18 cellular contexts compared by ENCODE assay signal in the genomic region with DNA sequence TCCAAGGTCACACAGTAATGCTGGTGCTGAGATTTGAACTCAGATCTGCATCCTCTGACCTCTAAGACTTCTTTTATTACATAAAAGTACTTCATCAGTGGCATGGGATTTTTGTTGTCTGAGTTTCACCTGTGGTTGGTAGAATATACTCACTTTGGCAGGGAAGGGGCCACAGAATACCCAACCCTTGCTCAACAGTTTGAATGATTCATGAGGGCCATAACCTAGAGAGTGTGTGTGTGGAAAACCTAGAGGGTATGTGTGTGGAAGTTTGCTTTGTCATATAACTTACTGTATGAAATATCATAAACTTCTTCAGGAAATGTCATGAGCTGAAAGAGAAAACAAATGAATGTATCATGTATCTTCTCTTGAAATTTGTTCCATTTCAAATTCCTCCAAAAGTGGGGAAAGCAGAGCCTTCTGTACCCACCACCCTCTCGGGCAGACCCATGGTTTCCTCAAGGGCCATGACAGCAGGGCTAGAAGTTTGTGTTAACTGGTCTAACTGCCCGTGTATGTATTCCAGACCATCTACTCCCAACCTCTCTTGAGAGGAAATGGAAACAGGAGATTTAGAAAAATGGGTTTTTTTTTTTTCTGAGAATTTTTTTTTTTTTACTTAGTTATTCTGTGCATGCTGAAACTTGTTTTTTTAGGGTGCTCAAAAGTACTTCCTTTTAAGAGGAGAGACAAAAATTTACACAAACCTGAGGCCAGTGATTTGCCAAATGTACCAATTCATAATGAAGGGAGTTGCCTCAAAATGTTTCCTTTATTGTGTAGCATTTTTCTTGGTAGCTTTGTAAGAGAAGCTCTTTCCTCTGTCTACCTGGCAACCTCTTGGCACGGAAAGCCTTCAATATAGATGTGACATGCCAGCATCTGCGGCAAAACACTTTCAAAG.
A peak's percentile ranks its signal among the peaks of the same experiment; 100 is the strongest.
DNase-seq lines count a peak whose midpoint lies in the region; ATAC-seq and TF ChIP-seq lines count a peak whose summit lies in the region.
"Had no signal": no experiment of that assay in that cellular context is flagged by ENCODE, and none has a peak within 500 bp of the region (broad histone marks: within the 10 kb centered on the region; RNA-seq: fewer than 3 reads in every experiment).

No MANE protein-coding gene starts in this region.

- H3K36me3 ChIP-seq in adipocyte (ENCODE audit: control insufficient read depth, insufficient read depth, low read length, severe bottlenecking) (peaks cover 6% of the 10 kb centered on the region), heart right ventricle (no peaks in the 10 kb centered on the region), Peyer's patch (no peaks in the 10 kb centered on the region)
- H3K36me3 ChIP-seq: ovary, upper lobe of right lung had no signal

- no peaks in the 10 kb centered on the region for H3K27me3 Mint-ChIP-seq in activated CD8-positive, alpha-beta T cell treated with anti-CD3 and anti-CD28 coated beads for 36 hours
- no peaks in the 10 kb centered on the region for H3K27me3 Mint-ChIP-seq in activated CD8-positive, alpha-beta T cell treated with anti-CD3 and anti-CD28 coated beads, Interleukin-2, amount 10 ng/mL, durations not matched to agents 7 days and 5 days (ENCODE audit: low read depth)
- H3K27me3 Mint-ChIP-seq in osteocyte (ENCODE audit: unreplicated experiment) = no peaks in the 10 kb centered on the region

- H3K27me3 ChIP-seq in adipocyte (replicated peaks; ENCODE audit: control insufficient read depth, insufficient read depth, low read length) = no peaks in the 10 kb centered on the region
- no peaks in the 10 kb centered on the region for H3K27me3 ChIP-seq in heart right ventricle
- H3K27me3 ChIP-seq in Peyer's patch = no peaks in the 10 kb centered on the region
- H3K27me3 ChIP-seq: ovary, upper lobe of right lung had no signal

- no peaks in the 10 kb centered on the region for H3K36me3 Mint-ChIP-seq in activated CD8-positive, alpha-beta T cell treated with anti-CD3 and anti-CD28 coated beads for 36 hours (ENCODE audit: low read depth)
- H3K36me3 Mint-ChIP-seq in activated CD8-positive, alpha-beta T cell treated with anti-CD3 and anti-CD28 coated beads, Interleukin-2, amount 10 ng/mL, durations not matched to agents 7 days and 5 days (ENCODE audit: low read depth) = peaks cover 7% of the 10 kb centered on the region
- H3K36me3 Mint-ChIP-seq in osteocyte (ENCODE audit: unreplicated experiment) = peaks cover 3% of the 10 kb centered on the region
- H3K36me3 Mint-ChIP-seq: stimulated activated memory B cell treated with anti-CD40 and anti-IgM and Interleukin-4, amounts not matched to agents 10 μg/mL and 1 μg/mL and 100 μg/mL, for 72 hours had no signal

- H3K9me3 Mint-ChIP-seq in activated CD8-positive, alpha-beta T cell treated with anti-CD3 and anti-CD28 coated beads for 36 hours = no peaks in the 10 kb centered on the region
- H3K9me3 Mint-ChIP-seq in activated CD8-positive, alpha-beta T cell treated with anti-CD3 and anti-CD28 coated beads, Interleukin-2, amount 10 ng/mL, durations not matched to agents 7 days and 5 days (ENCODE audit: insufficient read depth) = no peaks in the 10 kb centered on the region
- H3K9me3 Mint-ChIP-seq in osteocyte (ENCODE audit: unreplicated experiment) = no peaks in the 10 kb centered on the region
- H3K9me3 Mint-ChIP-seq: activated B cell treated with CpG ODN at 0.5 μM for 24 hours; H9; stimulated activated memory B cell treated with anti-CD40 and anti-IgM and Interleukin-4, amounts not matched to agents 10 μg/mL and 1 μg/mL and 100 μg/mL, for 72 hours had no signal

- H3K27ac ChIP-seq in heart right ventricle (no peak overlapping the region), Peyer's patch (no peak overlapping the region)
- H3K27ac ChIP-seq: ovary, upper lobe of right lung had no signal

- peak overlapping the region; percentile 36 for H3K27ac Mint-ChIP-seq in activated CD8-positive, alpha-beta T cell treated with anti-CD3 and anti-CD28 coated beads for 36 hours
- no peak overlapping the region for H3K27ac Mint-ChIP-seq in activated CD8-positive, alpha-beta T cell treated with anti-CD3 and anti-CD28 coated beads, Interleukin-2, amount 10 ng/mL, durations not matched to agents 7 days and 5 days
- H3K27ac Mint-ChIP-seq in osteocyte (ENCODE audit: unreplicated experiment) = peak overlapping the region; percentile 86
- H3K27ac Mint-ChIP-seq: activated B cell treated with CpG ODN at 0.5 μM for 24 hours; stimulated activated memory B cell treated with anti-CD40 and anti-IgM and Interleukin-4, amounts not matched to agents 10 μg/mL and 1 μg/mL and 100 μg/mL, for 72 hours had no signal

- no peaks in the 10 kb centered on the region for H3K9me3 ChIP-seq in adipocyte (ENCODE audit: control insufficient read depth, low read length)
- peaks cover 0 to 2% (median 0%) of the 10 kb centered on the region in 11 donors for H3K9me3 ChIP-seq in heart right ventricle
- H3K9me3 ChIP-seq in Peyer's patch = no peaks in the 10 kb centered on the region
- H3K9me3 ChIP-seq: ovary, upper lobe of right lung had no signal

- H3K9ac ChIP-seq in adipocyte (ENCODE audit: low read length) = no peak overlapping the region

- CTCF ChIA-PET in activated CD8-positive, alpha-beta T cell treated with anti-CD3 and anti-CD28 coated beads for 36 hours (lab: Charles Lee) = interaction anchor here (0.8 to 1.6 kb wide), 3 partner anchors 26 to 265 kb away, joined by 3 to 4 read pairs (median 3); no protein-coding TSS in a partner anchor
- CTCF ChIA-PET in activated CD8-positive, alpha-beta T cell treated with anti-CD3 and anti-CD28 coated beads, Interleukin-2, amount 10 ng/mL, durations not matched to agents 7 days and 5 days (lab: Charles Lee) = no interaction called here

- H3K4me3 Mint-ChIP-seq in activated CD8-positive, alpha-beta T cell treated with anti-CD3 and anti-CD28 coated beads for 36 hours = no peak overlapping the region
- H3K4me3 Mint-ChIP-seq in activated CD8-positive, alpha-beta T cell treated with anti-CD3 and anti-CD28 coated beads, Interleukin-2, amount 10 ng/mL, durations not matched to agents 7 days and 5 days = no peak overlapping the region
- H3K4me3 Mint-ChIP-seq in osteocyte (ENCODE audit: unreplicated experiment) = no peak overlapping the region
- H3K4me3 Mint-ChIP-seq: activated B cell treated with CpG ODN at 0.5 μM for 24 hours; H9; stimulated activated memory B cell treated with anti-CD40 and anti-IgM and Interleukin-4, amounts not matched to agents 10 μg/mL and 1 μg/mL and 100 μg/mL, for 72 hours had no signal

- POLR2A ChIA-PET in activated CD8-positive, alpha-beta T cell treated with anti-CD3 and anti-CD28 coated beads for 36 hours (lab: Charles Lee) = interaction anchor here (0.6 to 1.3 kb wide), 3 partner anchors 26 to 259 kb away, joined by 3 read pairs; no protein-coding TSS in a partner anchor
- POLR2A ChIA-PET in activated CD8-positive, alpha-beta T cell treated with anti-CD3 and anti-CD28 coated beads, Interleukin-2, amount 10 ng/mL, durations not matched to agents 7 days and 5 days (lab: Charles Lee) = no interaction called here

- TF ChIP-seq POLR2A in Peyer's patch (IDR thresholded peaks at IDR 0.05) = no peak

- no peaks in the 10 kb centered on the region for H3K4me1 ChIP-seq in adipocyte (ENCODE audit: control insufficient read depth, insufficient read depth, low read length)
- H3K4me1 ChIP-seq in heart right ventricle = no peaks in the 10 kb centered on the region
- no peaks in the 10 kb centered on the region for H3K4me1 ChIP-seq in Peyer's patch
- H3K4me1 ChIP-seq: upper lobe of right lung had no signal

- peaks cover 39% of the 10 kb centered on the region for H3K4me1 Mint-ChIP-seq in activated CD8-positive, alpha-beta T cell treated with anti-CD3 and anti-CD28 coated beads for 36 hours (ENCODE audit: low read depth)
- H3K4me1 Mint-ChIP-seq in activated CD8-positive, alpha-beta T cell treated with anti-CD3 and anti-CD28 coated beads, Interleukin-2, amount 10 ng/mL, durations not matched to agents 7 days and 5 days (ENCODE audit: low read depth) = peaks cover 17% of the 10 kb centered on the region
- peaks cover 48% of the 10 kb centered on the region for H3K4me1 Mint-ChIP-seq in osteocyte (ENCODE audit: unreplicated experiment)
- H3K4me1 Mint-ChIP-seq: activated B cell treated with CpG ODN at 0.5 μM for 24 hours; stimulated activated memory B cell treated with anti-CD40 and anti-IgM and Interleukin-4, amounts not matched to agents 10 μg/mL and 1 μg/mL and 100 μg/mL, for 72 hours had no signal

- DNase-seq in activated CD8-positive, alpha-beta T cell treated with anti-CD3 and anti-CD28 coated beads for 36 hours = peak; percentile 18
- DNase-seq in activated CD8-positive, alpha-beta T cell treated with anti-CD3 and anti-CD28 coated beads, Interleukin-2, amount 10 ng/mL, durations not matched to agents 7 days and 5 days = no peak
- DNase-seq in LHCN-M2 (ENCODE audit: low read depth) = peak; percentile 32
- DNase-seq in adipocyte (ENCODE audit: low read depth) = peak; percentile 13
- DNase-seq in osteocyte (ENCODE audit: extremely low spot score, unreplicated experiment) = no peak
- DNase-seq in heart right ventricle = no peak
- no peak for DNase-seq in Peyer's patch
- DNase-seq: activated B cell treated with CpG ODN at 0.5 μM for 24 hours, H9, hypothalamus, left cardiac atrium, MV-4-11, NCI-H2029 treated with DMSO at 0.1 percent for 48 hours, NCI-H524, ovary, upper lobe of right lung had no signal

- H3K4me3 ChIP-seq in adipocyte (ENCODE audit: low read length) = no peak overlapping the region
- no peak overlapping the region for H3K4me3 ChIP-seq in heart right ventricle
- no peak overlapping the region for H3K4me3 ChIP-seq in Peyer's patch
- H3K4me3 ChIP-seq: ovary, upper lobe of right lung had no signal

- intact Hi-C loops in activated CD8-positive, alpha-beta T cell treated with anti-CD3 and anti-CD28 coated beads for 36 hours (cut with micrococcal nuclease) = no loop called here
- intact Hi-C loops in heart right ventricle (cut with DNase I) = no loop called here

- TF ChIP-seq CTCF in activated CD8-positive, alpha-beta T cell treated with anti-CD3 and anti-CD28 coated beads for 36 hours (IDR thresholded peaks at IDR 0.05) = no peak
- no peak for TF ChIP-seq CTCF in osteocyte (IDR thresholded peaks at IDR 0.05)
- TF ChIP-seq CTCF in heart right ventricle (IDR thresholded peaks at IDR 0.05) = no peak
- TF ChIP-seq CTCF in Peyer's patch (IDR thresholded peaks at IDR 0.05) = no peak

- ATAC-seq in activated CD8-positive, alpha-beta T cell treated with anti-CD3 and anti-CD28 coated beads for 36 hours = peak; percentile 77
- ATAC-seq in activated CD8-positive, alpha-beta T cell treated with anti-CD3 and anti-CD28 coated beads, Interleukin-2, amount 10 ng/mL, durations not matched to agents 7 days and 5 days = no peak
- no peak for ATAC-seq in heart right ventricle
- no peak for ATAC-seq in GM19395 (IDR thresholded peaks at IDR 0.05; ENCODE audit: unreplicated experiment)
- ATAC-seq: left cardiac atrium; stimulated activated memory B cell treated with anti-CD40 and anti-IgM and Interleukin-4, amounts not matched to agents 10 μg/mL and 1 μg/mL and 100 μg/mL, for 72 hours; upper lobe of right lung had no signal

- WGBS in heart right ventricle, 2 donors = 80 to 85% methylated on average over 4 of the region's 4 CpGs

Comparison
In these comparisons a context has a peak if more than half of its experiments do, and no peak if none do; other contexts are left out.
1. DNase-seq: peak in activated CD8-positive, alpha-beta T cell treated with anti-CD3 and anti-CD28 coated beads for 36 hours (single experiment), LHCN-M2 (single experiment) and adipocyte (single experiment); none in activated CD8-positive, alpha-beta T cell treated with anti-CD3 and anti-CD28 coated beads, Interleukin-2, amount 10 ng/mL, durations not matched to agents 7 days and 5 days (single experiment), osteocyte (single experiment), heart right ventricle (0 of 2) and Peyer's patch (0 of 3).